In genomic region chr3:152281032-152281713, GRCh38 we compare ENCODE assay signal across 9 cellular contexts. TPM values are rescaled to one million over a fixed set of nuclear protein-coding genes. Genes with fewer than 3 reads are reported as not detected.
DNase-seq lines count a peak whose midpoint lies in the region; ATAC-seq and TF ChIP-seq lines count a peak whose summit lies in the region.
"Had no signal": no experiment of that assay in that cellular context is flagged by ENCODE, and none has a peak within 500 bp of the region (broad histone marks: within the 10 kb centered on the region; RNA-seq: fewer than 3 reads in every experiment).

No MANE protein-coding gene starts in this region.

- H3K36me3 Mint-ChIP-seq in T-helper 1 cell treated with Interleukin-12 subunit alpha and Interleukin-12 subunit beta and Interleukin-4 antibody, amounts not matched to agents 30 μg/mL and 1 μg/mL, for 36 hours (ENCODE audit: low read depth): peaks cover 21% of the 10 kb centered on the region

- ATAC-seq in HG03066 (IDR thresholded peaks at IDR 0.05; ENCODE audit: low read depth, unreplicated experiment): peak; percentile 70
- ATAC-seq in stimulated activated naive CD8-positive, alpha-beta T cell treated with anti-CD3 and anti-CD28 coated beads, Interleukin-15, Interleukin-2, amounts not matched to agents 100 U/mL and 50 U/mL, for 24 hours: peak; percentile 20

- no peaks in the 10 kb centered on the region for H3K9me3 Mint-ChIP-seq in T-helper 1 cell treated with Interleukin-12 subunit alpha and Interleukin-12 subunit beta and Interleukin-4 antibody, amounts not matched to agents 30 μg/mL and 1 μg/mL, for 36 hours

- H3K4me1 ChIP-seq in ascending aorta: peaks cover 18 to 57% of the 10 kb centered on the region in 2 donors

- no peaks in the 10 kb centered on the region for H3K27me3 Mint-ChIP-seq in T-helper 1 cell treated with Interleukin-12 subunit alpha and Interleukin-12 subunit beta and Interleukin-4 antibody, amounts not matched to agents 30 μg/mL and 1 μg/mL, for 36 hours (ENCODE audit: low read depth)

- TF ChIP-seq CTCF in ascending aorta (IDR thresholded peaks at IDR 0.05) (no peak), WERI-Rb-1 (IDR thresholded peaks at IDR 0.05; ENCODE audit: low read depth, low read length) (no peak)

- H3K36me3 ChIP-seq in ascending aorta (no peaks in the 10 kb centered on the region), WERI-Rb-1 (no peaks in the 10 kb centered on the region)

- H3K27me3 ChIP-seq in ascending aorta (no peaks in the 10 kb centered on the region), WERI-Rb-1 (ENCODE audit: insufficient read depth, low read depth, severe bottlenecking) (peaks cover 4% of the 10 kb centered on the region)

- H3K4me3 ChIP-seq in ascending aorta (peak overlapping the region; percentile 18 to 76), WERI-Rb-1 (ENCODE audit: low read depth, low read length) (no peak overlapping the region)

- intact Hi-C loops in ascending aorta (cut with DNase I): no loop called here

- peak overlapping the region; percentile 82 for H3K27ac Mint-ChIP-seq in T-helper 1 cell treated with Interleukin-12 subunit alpha and Interleukin-12 subunit beta and Interleukin-4 antibody, amounts not matched to agents 30 μg/mL and 1 μg/mL, for 36 hours

- H3K27ac ChIP-seq in ascending aorta (peak overlapping the region; percentile 60 to 94), WERI-Rb-1 (no peak overlapping the region)
- H3K27ac ChIP-seq: VCaP had no signal

- peaks cover 70% of the 10 kb centered on the region for H3K4me1 Mint-ChIP-seq in T-helper 1 cell treated with Interleukin-12 subunit alpha and Interleukin-12 subunit beta and Interleukin-4 antibody, amounts not matched to agents 30 μg/mL and 1 μg/mL, for 36 hours (ENCODE audit: low read depth)

- H3K4me3 Mint-ChIP-seq in T-helper 1 cell treated with Interleukin-12 subunit alpha and Interleukin-12 subunit beta and Interleukin-4 antibody, amounts not matched to agents 30 μg/mL and 1 μg/mL, for 36 hours: peak overlapping the region; percentile 70

- no peak for DNase-seq in T-helper 1 cell
- no peak for DNase-seq in ascending aorta (ENCODE audit: low spot score in 2 of 2)
- no peak for DNase-seq in stimulated activated naive CD8-positive, alpha-beta T cell treated with anti-CD3 and anti-CD28 coated beads, Interleukin-15, Interleukin-2, amounts not matched to agents 100 U/mL and 50 U/mL, for 24 hours
- DNase-seq in WERI-Rb-1: no peak
- no peak for DNase-seq in LoVo (ENCODE audit: low spot score)
- no peak for DNase-seq in stimulated activated CD4-positive, alpha-beta T cell treated with anti-CD3 and anti-CD28 coated beads, Interleukin-4, amount 100 ng/mL, for 1 hour

- H3K9me3 ChIP-seq in ascending aorta: no peaks in the 10 kb centered on the region
- H3K9me3 ChIP-seq in WERI-Rb-1 (ENCODE audit: severe bottlenecking): no peaks in the 10 kb centered on the region

RNA-seq across cellular contexts. Expression of gene MBNL1, which starts 12.4 kb away (rescaled TPM):
- 350 TPM for total RNA-seq in ascending aorta
